In genomic region chr5:179418972-179419371, GRCh38 we compare ENCODE assay signal across 29 cellular contexts.
"Had no signal": no experiment of that assay in that cellular context is flagged by ENCODE, and none has a peak within 500 bp of the region (broad histone marks: within the 10 kb centered on the region; RNA-seq: fewer than 3 reads in every experiment).

No MANE protein-coding gene starts in this region.

- H3K27me3 ChIP-seq: brain microvascular endothelial cell, colonic mucosa, foreskin keratinocyte had no signal

- H3K36me3 Mint-ChIP-seq: activated CD4-positive, alpha-beta memory T cell treated with anti-CD3 and anti-CD28 coated beads for 36 hours; activated CD8-positive, alpha-beta memory T cell treated with anti-CD3 and anti-CD28 coated beads, Interleukin-2, amount 10 ng/mL, durations not matched to agents 7 days and 5 days; activated naive CD4-positive, alpha-beta T cell treated with anti-CD3 and anti-CD28 coated beads, Interleukin-2, amount 10 ng/mL, durations not matched to agents 7 days and 5 days; activated naive CD8-positive, alpha-beta T cell had no signal

- H3K36me3 ChIP-seq: brain microvascular endothelial cell, colonic mucosa, esophagus muscularis mucosa, gastrocnemius medialis had no signal

- ATAC-seq: activated CD4-positive, alpha-beta T cell treated with anti-CD3 and anti-CD28 coated beads for 36 hours; activated CD8-positive, alpha-beta memory T cell treated with anti-CD3 and anti-CD28 coated beads, Interleukin-2, amount 10 ng/mL, durations not matched to agents 7 days and 5 days; activated CD8-positive, alpha-beta T cell treated with anti-CD3 and anti-CD28 coated beads, Interleukin-2, amount 10 ng/mL, durations not matched to agents 7 days and 5 days; foreskin keratinocyte; gastrocnemius medialis had no signal

- H3K27ac Mint-ChIP-seq: activated CD4-positive, alpha-beta memory T cell treated with anti-CD3 and anti-CD28 coated beads for 36 hours; activated CD4-positive, alpha-beta T cell treated with anti-CD3 and anti-CD28 coated beads for 36 hours; activated CD4-positive, alpha-beta T cell treated with anti-CD3 and anti-CD28 coated beads, Interleukin-2, amount 10 ng/mL, durations not matched to agents 24 days and 14 days; activated CD8-positive, alpha-beta memory T cell treated with anti-CD3 and anti-CD28 coated beads, Interleukin-2, amount 10 ng/mL, durations not matched to agents 7 days and 5 days; activated CD8-positive, alpha-beta T cell treated with anti-CD3 and anti-CD28 coated beads, Interleukin-2, amount 10 ng/mL, durations not matched to agents 7 days and 5 days; activated naive CD4-positive, alpha-beta T cell treated with anti-CD3 and anti-CD28 coated beads, Interleukin-2, amount 10 ng/mL, durations not matched to agents 7 days and 5 days; activated naive CD8-positive, alpha-beta T cell; activated T-helper 1 cell treated with anti-CD3 and anti-CD28 coated beads, Interleukin-12 subunit alpha, Interleukin-12 subunit beta, Interleukin-2, Interleukin-4 antibody, amounts not matched to agents 30 ng/mL and 10 ng/mL and 1 ng/mL, durations not matched to agents 14 hours and 24 hours and 36 hours; activated T-helper 2 cell treated with anti-CD3 and anti-CD28 coated beads, Interferon-gamma antibody, Interleukin-2, Interleukin-4, amounts not matched to agents 10 μg/mL and 5 μg/mL and 100 μg/mL, durations not matched to agents 14 hours and 24 hours and 36 hours; dendritic cell treated with granulocyte-macrophage colony-stimulating factor and Interleukin-4, amounts not matched to agents 40 ng/mL and 50 ng/mL, for 4 days had no signal

- DNase-seq: activated CD4-positive, alpha-beta memory T cell treated with anti-CD3 and anti-CD28 coated beads for 36 hours; activated CD4-positive, alpha-beta T cell treated with anti-CD3 and anti-CD28 coated beads for 36 hours; activated CD4-positive, alpha-beta T cell treated with anti-CD3 and anti-CD28 coated beads, Interleukin-2, amount 10 ng/mL, durations not matched to agents 24 days and 14 days; activated CD4-positive, CD25-positive, alpha-beta regulatory T cell; activated CD4-positive, CD25-positive, alpha-beta regulatory T cell treated with anti-CD3 and anti-CD28 coated beads, Interleukin-2, amount 50 U/mL, for 72 hours; activated CD8-positive, alpha-beta memory T cell treated with anti-CD3 and anti-CD28 coated beads, Interleukin-2, amount 50 U/mL, for 4 hours; activated CD8-positive, alpha-beta T cell treated with anti-CD3 and anti-CD28 coated beads, Interleukin-2, amount 10 ng/mL, durations not matched to agents 7 days and 5 days; activated effector memory CD4-positive, alpha-beta T cell treated with anti-CD3 and anti-CD28 coated beads, Interleukin-2, amount 50 U/mL, for 16 hours; activated naive CD4-positive, alpha-beta T cell treated with anti-CD3 and anti-CD28 coated beads, Interleukin-2, amount 10 ng/mL, durations not matched to agents 7 days and 5 days; activated T-cell treated with anti-CD3 and anti-CD28 coated beads, Interleukin-2, amount 50 U/mL, for 1 hour; activated T-cell treated with anti-CD3 and anti-CD28 coated beads, Interleukin-2, amount 50 U/mL, for 48 hours; amniotic stem cell; anterior cingulate cortex; brain microvascular endothelial cell; caudate nucleus; colonic mucosa; effector memory CD4-positive, alpha-beta T cell; erythroblast; foreskin keratinocyte; gastrocnemius medialis; glutamatergic neuron; T-helper 2 cell had no signal

- H3K4me3 ChIP-seq: colonic mucosa, dorsolateral prefrontal cortex, esophagus muscularis mucosa, gastrocnemius medialis had no signal

- H3K27me3 Mint-ChIP-seq: activated CD8-positive, alpha-beta memory T cell treated with anti-CD3 and anti-CD28 coated beads, Interleukin-2, amount 10 ng/mL, durations not matched to agents 7 days and 5 days; activated naive CD4-positive, alpha-beta T cell treated with anti-CD3 and anti-CD28 coated beads, Interleukin-2, amount 10 ng/mL, durations not matched to agents 7 days and 5 days had no signal

- H3K4me1 Mint-ChIP-seq: activated CD4-positive, alpha-beta T cell treated with anti-CD3 and anti-CD28 coated beads for 36 hours; activated CD4-positive, alpha-beta T cell treated with anti-CD3 and anti-CD28 coated beads, Interleukin-2, amount 10 ng/mL, durations not matched to agents 24 days and 14 days; activated CD8-positive, alpha-beta memory T cell treated with anti-CD3 and anti-CD28 coated beads, Interleukin-2, amount 10 ng/mL, durations not matched to agents 7 days and 5 days; activated naive CD4-positive, alpha-beta T cell treated with anti-CD3 and anti-CD28 coated beads, Interleukin-2, amount 10 ng/mL, durations not matched to agents 7 days and 5 days had no signal

- H3K9me3 Mint-ChIP-seq: activated CD4-positive, alpha-beta memory T cell treated with anti-CD3 and anti-CD28 coated beads for 36 hours; activated CD4-positive, alpha-beta T cell treated with anti-CD3 and anti-CD28 coated beads, Interleukin-2, amount 10 ng/mL, durations not matched to agents 24 days and 14 days; activated naive CD4-positive, alpha-beta T cell treated with anti-CD3 and anti-CD28 coated beads, Interleukin-2, amount 10 ng/mL, durations not matched to agents 7 days and 5 days; activated T-helper 1 cell treated with anti-CD3 and anti-CD28 coated beads, Interleukin-12 subunit alpha, Interleukin-12 subunit beta, Interleukin-2, Interleukin-4 antibody, amounts not matched to agents 30 ng/mL and 10 ng/mL and 1 ng/mL, durations not matched to agents 14 hours and 24 hours and 36 hours; activated T-helper 2 cell treated with anti-CD3 and anti-CD28 coated beads, Interferon-gamma antibody, Interleukin-2, Interleukin-4, amounts not matched to agents 10 μg/mL and 5 μg/mL and 100 μg/mL, durations not matched to agents 14 hours and 24 hours and 36 hours; dendritic cell treated with granulocyte-macrophage colony-stimulating factor and Interleukin-4, amounts not matched to agents 40 ng/mL and 50 ng/mL, for 4 days had no signal

- H3K27ac ChIP-seq: brain microvascular endothelial cell, colonic mucosa, dorsolateral prefrontal cortex, esophagus muscularis mucosa, foreskin keratinocyte, gastrocnemius medialis had no signal

- H3K4me3 Mint-ChIP-seq: activated CD4-positive, alpha-beta memory T cell treated with anti-CD3 and anti-CD28 coated beads for 36 hours; activated CD4-positive, alpha-beta T cell treated with anti-CD3 and anti-CD28 coated beads for 36 hours; activated CD4-positive, alpha-beta T cell treated with anti-CD3 and anti-CD28 coated beads, Interleukin-2, amount 10 ng/mL, durations not matched to agents 24 days and 14 days; activated CD8-positive, alpha-beta memory T cell treated with anti-CD3 and anti-CD28 coated beads, Interleukin-2, amount 10 ng/mL, durations not matched to agents 7 days and 5 days; activated CD8-positive, alpha-beta T cell treated with anti-CD3 and anti-CD28 coated beads, Interleukin-2, amount 10 ng/mL, durations not matched to agents 7 days and 5 days; activated naive CD4-positive, alpha-beta T cell treated with anti-CD3 and anti-CD28 coated beads, Interleukin-2, amount 10 ng/mL, durations not matched to agents 7 days and 5 days; activated naive CD8-positive, alpha-beta T cell; activated T-helper 1 cell treated with anti-CD3 and anti-CD28 coated beads, Interleukin-12 subunit alpha, Interleukin-12 subunit beta, Interleukin-2, Interleukin-4 antibody, amounts not matched to agents 30 ng/mL and 10 ng/mL and 1 ng/mL, durations not matched to agents 14 hours and 24 hours and 36 hours; dendritic cell treated with granulocyte-macrophage colony-stimulating factor and Interleukin-4, amounts not matched to agents 40 ng/mL and 50 ng/mL, for 4 days had no signal

- H3K4me1 ChIP-seq: colonic mucosa, esophagus muscularis mucosa, foreskin keratinocyte, gastrocnemius medialis had no signal
